Comparison of ENCODE assay signal across 18 cellular contexts in the genomic region with DNA sequence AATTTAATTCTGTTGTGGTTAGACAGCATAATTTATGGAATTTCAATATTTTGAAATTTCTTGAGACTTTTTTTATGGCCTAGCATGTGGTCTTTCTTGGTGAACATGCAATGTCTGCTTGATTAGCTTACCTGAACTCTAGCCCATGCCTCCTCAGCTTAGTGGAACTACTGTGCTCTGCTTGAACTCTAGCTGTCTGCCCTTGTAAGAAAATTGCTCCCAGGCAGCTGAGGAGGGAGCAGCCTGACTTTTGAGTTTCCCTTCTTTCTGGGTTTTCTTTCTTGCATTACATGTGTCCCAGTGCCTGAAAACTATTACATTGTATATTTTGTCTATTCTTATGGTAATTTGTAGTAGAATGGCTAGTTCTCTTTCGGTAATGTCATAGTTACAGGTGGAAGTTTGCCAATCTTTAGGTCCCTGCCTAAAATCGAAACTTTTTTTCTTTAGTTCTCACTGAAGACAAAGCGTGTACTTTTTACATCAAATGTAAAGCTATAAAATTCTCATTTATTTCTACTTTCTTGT.
DNase-seq lines count a peak whose midpoint lies in the region; ATAC-seq and TF ChIP-seq lines count a peak whose summit lies in the region.
"Had no signal": no experiment of that assay in that cellular context is flagged by ENCODE, and none has a peak within 500 bp of the region (broad histone marks: within the 10 kb centered on the region; RNA-seq: fewer than 3 reads in every experiment).

No MANE protein-coding gene starts in this region.

- no peak overlapping the region for H3K4me3 Mint-ChIP-seq in WTC11
- no peak overlapping the region for H3K4me3 Mint-ChIP-seq in activated naive CD4-positive, alpha-beta T cell treated with anti-CD3 and anti-CD28 coated beads for 36 hours
- H3K4me3 Mint-ChIP-seq: B cell had no signal

- no peaks in the 10 kb centered on the region for H3K36me3 Mint-ChIP-seq in WTC11
- H3K36me3 Mint-ChIP-seq in activated naive CD4-positive, alpha-beta T cell treated with anti-CD3 and anti-CD28 coated beads for 36 hours (ENCODE audit: low read depth) = no peaks in the 10 kb centered on the region

- DNase-seq in cardiac muscle cell (ENCODE audit: low read depth in 1 of 2, low spot score in 1 of 2) = peak in 1 of 2 donors; percentile 24
- DNase-seq in left ventricle myocardium inferior = no peak
- DNase-seq in WTC11 (ENCODE audit: low spot score) = no peak
- peak; percentile 27 for DNase-seq in fibroblast of peridontal ligament (ENCODE audit: extremely low read depth)
- DNase-seq in activated naive CD4-positive, alpha-beta T cell treated with anti-CD3 and anti-CD28 coated beads for 36 hours = no peak
- no peak for DNase-seq in activated T-cell treated with anti-CD3 and anti-CD28 coated beads, Interleukin-2, amount 50 U/mL, for 48 hours
- no peak for DNase-seq in DMS79 (lab: John Stamatoyannopoulos, UW)
- DNase-seq in GM03348 (ENCODE audit: low spot score) = no peak
- DNase-seq: 8988T, DMS 273 treated with DMSO at 0.1 percent for 48 hours, GDM1, Karpas-422, NCI-H1417 treated with DMSO at 0.1 percent for 48 hours, NCI-H187 treated with DMSO at 0.1 percent for 48 hours, NCI-H345, NCI-H524 treated with DMSO at 0.1 percent for 48 hours had no signal

- H3K9me3 Mint-ChIP-seq in WTC11 = no peaks in the 10 kb centered on the region
- H3K9me3 Mint-ChIP-seq in activated naive CD4-positive, alpha-beta T cell treated with anti-CD3 and anti-CD28 coated beads for 36 hours = no peaks in the 10 kb centered on the region

- H3K27me3 Mint-ChIP-seq in WTC11 (ENCODE audit: low read depth) = no peaks in the 10 kb centered on the region
- no peaks in the 10 kb centered on the region for H3K27me3 Mint-ChIP-seq in activated naive CD4-positive, alpha-beta T cell treated with anti-CD3 and anti-CD28 coated beads for 36 hours (ENCODE audit: low read depth)
- H3K27me3 Mint-ChIP-seq: B cell had no signal

- no peaks in the 10 kb centered on the region for H3K27me3 ChIP-seq in cardiac muscle cell
- no peaks in the 10 kb centered on the region for H3K27me3 ChIP-seq in left ventricle myocardium inferior (ENCODE audit: low read depth)
- H3K27me3 ChIP-seq: SJSA1 had no signal

- POLR2A ChIA-PET in WTC11 (lab: Charles Lee) = interaction anchor here (0.5 kb wide), 1 partner anchor 222 kb away, joined by 3 read pairs; no protein-coding TSS in a partner anchor

- H3K27ac Mint-ChIP-seq in WTC11 = peak overlapping the region; percentile 86
- no peak overlapping the region for H3K27ac Mint-ChIP-seq in activated naive CD4-positive, alpha-beta T cell treated with anti-CD3 and anti-CD28 coated beads for 36 hours
- H3K27ac Mint-ChIP-seq: B cell had no signal

- H3K4me3 ChIP-seq in cardiac muscle cell = no peak overlapping the region
- no peak overlapping the region for H3K4me3 ChIP-seq in left ventricle myocardium inferior
- H3K4me3 ChIP-seq: SJSA1 had no signal

- CTCF ChIA-PET in WTC11 (lab: Charles Lee) = interaction anchor here (0.8 to 0.9 kb wide), 2 partner anchors 126 to 315 kb away, joined by 3 read pairs; no protein-coding TSS in a partner anchor
- CTCF ChIA-PET in activated naive CD4-positive, alpha-beta T cell treated with anti-CD3 and anti-CD28 coated beads for 36 hours (lab: Charles Lee) = no interaction called here

- peaks cover 52% of the 10 kb centered on the region for H3K4me1 Mint-ChIP-seq in WTC11
- H3K4me1 Mint-ChIP-seq in activated naive CD4-positive, alpha-beta T cell treated with anti-CD3 and anti-CD28 coated beads for 36 hours (ENCODE audit: low read depth) = peaks cover 6% of the 10 kb centered on the region
- H3K4me1 Mint-ChIP-seq: B cell had no signal

- intact Hi-C loops in left ventricle myocardium inferior (cut with micrococcal nuclease) = no loop called here
- intact Hi-C loops in activated naive CD4-positive, alpha-beta T cell treated with anti-CD3 and anti-CD28 coated beads for 36 hours (cut with micrococcal nuclease) = no loop called here

- no peak for TF ChIP-seq CTCF in cardiac muscle cell (IDR thresholded peaks at IDR 0.05; ENCODE audit: low read depth, low read length)
- TF ChIP-seq CTCF in left ventricle myocardium inferior (IDR thresholded peaks at IDR 0.05; ENCODE audit: borderline replicate concordance) = no peak
- no peak for TF ChIP-seq CTCF in WTC11 (IDR thresholded peaks at IDR 0.05)

- peak overlapping the region; percentile 22 for H3K27ac ChIP-seq in cardiac muscle cell
- H3K27ac ChIP-seq in left ventricle myocardium inferior (replicated peaks) = no peak overlapping the region
- H3K27ac ChIP-seq: SJSA1 had no signal

- no peaks in the 10 kb centered on the region for H3K9me3 ChIP-seq in cardiac muscle cell (ENCODE audit: low read depth)
- no peaks in the 10 kb centered on the region for H3K9me3 ChIP-seq in left ventricle myocardium inferior (replicated peaks)
- H3K9me3 ChIP-seq: SJSA1 had no signal

- ATAC-seq in WTC11 = peak; percentile 72

- H3K36me3 ChIP-seq in cardiac muscle cell = no peaks in the 10 kb centered on the region
- H3K36me3 ChIP-seq in left ventricle myocardium inferior = no peaks in the 10 kb centered on the region
- H3K36me3 ChIP-seq: SJSA1 had no signal

- peaks cover 46% of the 10 kb centered on the region for H3K4me1 ChIP-seq in cardiac muscle cell (ENCODE audit: low read depth)
- H3K4me1 ChIP-seq in left ventricle myocardium inferior = peaks cover 34% of the 10 kb centered on the region
- H3K4me1 ChIP-seq: SJSA1 had no signal

TF ChIP-seq in WTC11, 78 proteins besides CTCF, POLR2A, EP300 and RAD21 (continues in another document):
- TF ChIP-seq, protein P1, sequence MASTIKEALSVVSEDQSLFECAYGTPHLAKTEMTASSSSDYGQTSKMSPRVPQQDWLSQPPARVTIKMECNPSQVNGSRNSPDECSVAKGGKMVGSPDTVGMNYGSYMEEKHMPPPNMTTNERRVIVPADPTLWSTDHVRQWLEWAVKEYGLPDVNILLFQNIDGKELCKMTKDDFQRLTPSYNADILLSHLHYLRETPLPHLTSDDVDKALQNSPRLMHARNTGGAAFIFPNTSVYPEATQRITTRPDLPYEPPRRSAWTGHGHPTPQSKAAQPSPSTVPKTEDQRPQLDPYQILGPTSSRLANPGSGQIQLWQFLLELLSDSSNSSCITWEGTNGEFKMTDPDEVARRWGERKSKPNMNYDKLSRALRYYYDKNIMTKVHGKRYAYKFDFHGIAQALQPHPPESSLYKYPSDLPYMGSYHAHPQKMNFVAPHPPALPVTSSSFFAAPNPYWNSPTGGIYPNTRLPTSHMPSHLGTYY (CRISPR knock-in tag; IDR thresholded peaks at IDR 0.05) = no peak
- TF ChIP-seq, protein P2, sequence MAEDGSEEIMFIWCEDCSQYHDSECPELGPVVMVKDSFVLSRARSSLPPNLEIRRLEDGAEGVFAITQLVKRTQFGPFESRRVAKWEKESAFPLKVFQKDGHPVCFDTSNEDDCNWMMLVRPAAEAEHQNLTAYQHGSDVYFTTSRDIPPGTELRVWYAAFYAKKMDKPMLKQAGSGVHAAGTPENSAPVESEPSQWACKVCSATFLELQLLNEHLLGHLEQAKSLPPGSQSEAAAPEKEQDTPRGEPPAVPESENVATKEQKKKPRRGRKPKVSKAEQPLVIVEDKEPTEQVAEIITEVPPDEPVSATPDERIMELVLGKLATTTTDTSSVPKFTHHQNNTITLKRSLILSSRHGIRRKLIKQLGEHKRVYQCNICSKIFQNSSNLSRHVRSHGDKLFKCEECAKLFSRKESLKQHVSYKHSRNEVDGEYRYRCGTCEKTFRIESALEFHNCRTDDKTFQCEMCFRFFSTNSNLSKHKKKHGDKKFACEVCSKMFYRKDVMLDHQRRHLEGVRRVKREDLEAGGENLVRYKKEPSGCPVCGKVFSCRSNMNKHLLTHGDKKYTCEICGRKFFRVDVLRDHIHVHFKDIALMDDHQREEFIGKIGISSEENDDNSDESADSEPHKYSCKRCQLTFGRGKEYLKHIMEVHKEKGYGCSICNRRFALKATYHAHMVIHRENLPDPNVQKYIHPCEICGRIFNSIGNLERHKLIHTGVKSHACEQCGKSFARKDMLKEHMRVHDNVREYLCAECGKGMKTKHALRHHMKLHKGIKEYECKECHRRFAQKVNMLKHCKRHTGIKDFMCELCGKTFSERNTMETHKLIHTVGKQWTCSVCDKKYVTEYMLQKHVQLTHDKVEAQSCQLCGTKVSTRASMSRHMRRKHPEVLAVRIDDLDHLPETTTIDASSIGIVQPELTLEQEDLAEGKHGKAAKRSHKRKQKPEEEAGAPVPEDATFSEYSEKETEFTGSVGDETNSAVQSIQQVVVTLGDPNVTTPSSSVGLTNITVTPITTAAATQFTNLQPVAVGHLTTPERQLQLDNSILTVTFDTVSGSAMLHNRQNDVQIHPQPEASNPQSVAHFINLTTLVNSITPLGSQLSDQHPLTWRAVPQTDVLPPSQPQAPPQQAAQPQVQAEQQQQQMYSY (CRISPR knock-in tag; IDR thresholded peaks at IDR 0.05) = no peak
- TF ChIP-seq ESRRA (CRISPR knock-in tag; IDR thresholded peaks at IDR 0.05; ENCODE audit: borderline replicate concordance) (no peak), NR1H2 (CRISPR knock-in tag; IDR thresholded peaks at IDR 0.05) (no peak), NR2C2 (CRISPR knock-in tag; IDR thresholded peaks at IDR 0.05) (no peak), FOXP1 (CRISPR knock-in tag; IDR thresholded peaks at IDR 0.05; ENCODE audit: borderline replicate concordance) (no peak), ZNF671 (CRISPR knock-in tag; IDR thresholded peaks at IDR 0.05) (no peak), NFYB (CRISPR knock-in tag; conservative IDR thresholded peaks at IDR 0.05; ENCODE audit: low read depth) (no peak)
- TF ChIP-seq, protein P3, sequence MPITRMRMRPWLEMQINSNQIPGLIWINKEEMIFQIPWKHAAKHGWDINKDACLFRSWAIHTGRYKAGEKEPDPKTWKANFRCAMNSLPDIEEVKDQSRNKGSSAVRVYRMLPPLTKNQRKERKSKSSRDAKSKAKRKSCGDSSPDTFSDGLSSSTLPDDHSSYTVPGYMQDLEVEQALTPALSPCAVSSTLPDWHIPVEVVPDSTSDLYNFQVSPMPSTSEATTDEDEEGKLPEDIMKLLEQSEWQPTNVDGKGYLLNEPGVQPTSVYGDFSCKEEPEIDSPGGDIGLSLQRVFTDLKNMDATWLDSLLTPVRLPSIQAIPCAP (CRISPR knock-in tag; IDR thresholded peaks at IDR 0.05) = no peak
